ENCODE assay signal across 2 cellular contexts in genomic region chr16:30820952-30821421, GRCh38.
TF ChIP-seq lines count a peak whose summit lies in the region.

No MANE protein-coding gene starts in this region.

TF ChIP-seq in A549, 52 proteins besides CTCF, POLR2A, EP300 and RAD21:
- TF ChIP-seq NPAS2 (CRISPR knock-in tag; IDR thresholded peaks at IDR 0.05; ENCODE audit: borderline replicate concordance): no peak
- TF ChIP-seq USF2 (IDR thresholded peaks at IDR 0.05): no peak
- no peak for TF ChIP-seq FOSB (CRISPR knock-in tag; IDR thresholded peaks at IDR 0.05)
- TF ChIP-seq FOXS1 (CRISPR knock-in tag; IDR thresholded peaks at IDR 0.05): no peak
- no peak for TF ChIP-seq CHD2 (IDR thresholded peaks at IDR 0.05; ENCODE audit: low read length, partially characterized antibody)
- no peak for TF ChIP-seq MAFK (IDR thresholded peaks at IDR 0.05; ENCODE audit: partially characterized antibody)

TF ChIP-seq in K562, 482 proteins besides CTCF, POLR2A, EP300 and RAD21:
- TF ChIP-seq SOX6 (IDR thresholded peaks at IDR 0.05) (no peak), NR1H2 (CRISPR knock-in tag; IDR thresholded peaks at IDR 0.05) (no peak), ZNF584 (CRISPR knock-in tag; IDR thresholded peaks at IDR 0.05; ENCODE audit: low read depth) (no peak), TCFL5 (CRISPR knock-in tag; conservative IDR thresholded peaks at IDR 0.05) (no peak), BCL6 (CRISPR knock-in tag; IDR thresholded peaks at IDR 0.05) (no peak), MCM2 (IDR thresholded peaks at IDR 0.05; ENCODE audit: low read depth) (no peak), ELF2 (CRISPR knock-in tag; IDR thresholded peaks at IDR 0.05) (no peak), RNF219 (CRISPR knock-in tag; IDR thresholded peaks at IDR 0.05) (no peak)
